Comparison of ENCODE assay signal across 13 cellular contexts in the genomic region with DNA sequence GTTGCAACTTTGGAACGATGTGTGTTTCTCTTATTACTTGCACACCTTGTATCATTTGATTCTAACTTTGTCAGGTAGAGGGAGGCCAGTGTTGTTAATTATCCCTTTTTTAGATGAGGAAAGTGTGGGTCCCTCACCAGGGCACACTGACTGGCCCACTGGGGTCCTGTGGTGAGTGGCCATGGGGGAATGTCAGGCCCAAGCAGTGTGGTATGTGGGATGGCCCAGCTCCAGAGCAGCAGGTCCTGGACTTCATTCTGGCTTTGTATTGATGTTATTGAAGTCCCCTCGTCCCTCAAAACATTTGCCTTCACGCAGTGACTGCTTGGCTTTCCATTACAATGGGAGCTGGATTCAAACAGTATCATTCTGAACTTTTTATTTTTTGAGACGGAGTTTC. TPM values are rescaled to one million over a fixed set of nuclear protein-coding genes. Genes with fewer than 3 reads are reported as not detected.
A peak's percentile ranks its signal among the peaks of the same experiment; 100 is the strongest.
DNase-seq lines count a peak whose midpoint lies in the region; ATAC-seq, FAIRE-seq and TF ChIP-seq lines count a peak whose summit lies in the region.
"Had no signal": no experiment of that assay in that cellular context is flagged by ENCODE, and none has a peak within 500 bp of the region (broad histone marks: within the 10 kb centered on the region; RNA-seq: fewer than 3 reads in every experiment).

No MANE protein-coding gene starts in this region.

- peak; percentile 9 for FAIRE-seq in GM12891 (lab: Jason Lieb, UNC)

- TF ChIP-seq POLR2A in GM12891 (IDR thresholded peaks at IDR 0.05; ENCODE audit: low read depth, low read length), result no peak

- H3K4me1 ChIP-seq in mucosa of descending colon (ENCODE audit: low read depth), result peaks cover 4% of the 10 kb centered on the region

- H3K9me3 Mint-ChIP-seq in CD4-positive, alpha-beta T cell, result no peaks in the 10 kb centered on the region
- peaks cover 0 to under 1% of the 10 kb centered on the region in 2 donors for H3K9me3 Mint-ChIP-seq in activated naive CD4-positive, alpha-beta T cell treated with anti-CD3 and anti-CD28 coated beads, Interleukin-2, amount 50 U/mL, for 72 hours
- no peaks in the 10 kb centered on the region for H3K9me3 Mint-ChIP-seq in natural killer cell

- POLR2A ChIA-PET in CD4-positive, alpha-beta T cell (lab: Charles Lee), result interaction anchor here (0.9 to 8.7 kb wide), 10 partner anchors 8 to 340 kb away, joined by 3 to 69 read pairs (median 20); no protein-coding TSS in a partner anchor

- no peak for TF ChIP-seq CTCF in CD4-positive, alpha-beta T cell (IDR thresholded peaks at IDR 0.05)
- TF ChIP-seq CTCF in natural killer cell (IDR thresholded peaks at IDR 0.05), result no peak
- no peak for TF ChIP-seq CTCF in mucosa of descending colon (IDR thresholded peaks at IDR 0.05)
- no peak for TF ChIP-seq CTCF in GM20000 (IDR thresholded peaks at IDR 0.05; ENCODE audit: extremely low read depth, missing control alignments)

- H3K27ac ChIP-seq in CD4-positive, alpha-beta T cell (ENCODE audit: low read depth, low read length), result peak overlapping the region; percentile 88

- no peak overlapping the region for H3K4me3 ChIP-seq in mucosa of descending colon

- H3K4me1 Mint-ChIP-seq in CD4-positive, alpha-beta T cell (ENCODE audit: low read depth), result peaks cover 96% of the 10 kb centered on the region
- peaks cover 86 to 87% of the 10 kb centered on the region in 2 donors for H3K4me1 Mint-ChIP-seq in natural killer cell

- no peaks in the 10 kb centered on the region for H3K27me3 Mint-ChIP-seq in CD4-positive, alpha-beta T cell
- H3K27me3 Mint-ChIP-seq in natural killer cell (ENCODE audit: low read depth in 2 of 2), result no peaks in the 10 kb centered on the region

- H3K27me3 ChIP-seq in CD4-positive, alpha-beta T cell (ENCODE audit: control insufficient read depth, insufficient read depth, low read length), result no peaks in the 10 kb centered on the region

- CTCF ChIA-PET in CD4-positive, alpha-beta T cell (lab: Charles Lee), result interaction anchor here (1.1 to 1.9 kb wide), 2 partner anchors 9 to 13 kb away, joined by 3 to 6 read pairs; no protein-coding TSS in a partner anchor

- H3K4me3 Mint-ChIP-seq in CD4-positive, alpha-beta T cell, result peak overlapping the region; percentile 77
- peak overlapping the region; percentile 1 for H3K4me3 Mint-ChIP-seq in natural killer cell

- intact Hi-C loops in CD4-positive, alpha-beta T cell (cut with DNase I, micrococcal nuclease), result loop anchor here in 1 of 2 experiments (5.0 to 10.0 kb wide), 2 partner anchors 182 to 321 kb away; no protein-coding TSS in a partner anchor
- intact Hi-C loops in natural killer cell (cut with micrococcal nuclease), result no loop called here
- intact Hi-C loops in mucosa of descending colon (cut with DNase I, micrococcal nuclease), result no loop called here

- H3K27ac Mint-ChIP-seq in CD4-positive, alpha-beta T cell, result peak overlapping the region; percentile 98
- H3K27ac Mint-ChIP-seq in activated naive CD4-positive, alpha-beta T cell treated with anti-CD3 and anti-CD28 coated beads, Interleukin-2, amount 50 U/mL, for 72 hours, result peak overlapping the region; percentile 94 to 99
- H3K27ac Mint-ChIP-seq in natural killer cell, result peak overlapping the region; percentile 54 to 77

- H3K9me3 ChIP-seq in CD4-positive, alpha-beta T cell (ENCODE audit: control insufficient read depth, low read length), result no peaks in the 10 kb centered on the region
- H3K9me3 ChIP-seq in mucosa of descending colon, result no peaks in the 10 kb centered on the region

- H3K36me3 Mint-ChIP-seq in CD4-positive, alpha-beta T cell (ENCODE audit: low read depth), result peaks cover 54% of the 10 kb centered on the region
- peaks cover 22 to 73% of the 10 kb centered on the region in 2 donors for H3K36me3 Mint-ChIP-seq in activated naive CD4-positive, alpha-beta T cell treated with anti-CD3 and anti-CD28 coated beads, Interleukin-2, amount 50 U/mL, for 72 hours
- no peaks in the 10 kb centered on the region for H3K36me3 Mint-ChIP-seq in natural killer cell

- H3K36me3 ChIP-seq in mucosa of descending colon (ENCODE audit: low read depth), result no peaks in the 10 kb centered on the region

- DNase-seq in CD4-positive, alpha-beta T cell, result no peak
- no peak for DNase-seq in GM12891 (ENCODE audit: insufficient read length, low spot score)
- no peak for DNase-seq in activated naive CD4-positive, alpha-beta T cell treated with anti-CD3 and anti-CD28 coated beads, Interleukin-2, amount 50 U/mL, for 72 hours (ENCODE audit: low spot score in 2 of 2)
- DNase-seq in natural killer cell, result no peak
- DNase-seq in mucosa of descending colon, result no peak
- DNase-seq in GM20000 (ENCODE audit: low spot score), result no peak
- DNase-seq: amygdala; DMS79; mesenchymal stem cell; NCI-H2171 treated with DMSO at 0.1 percent for 48 hours; SHP77 treated with DMSO at 0.1 percent for 48 hours; stimulated activated CD4-positive, alpha-beta T cell treated with anti-CD3 and anti-CD28 coated beads, Interleukin-4, amount 100 ng/mL, for 4 hours had no signal

- ATAC-seq in CD4-positive, alpha-beta T cell (ENCODE audit: poor library complexity), result no peak
- ATAC-seq in activated naive CD4-positive, alpha-beta T cell treated with anti-CD3 and anti-CD28 coated beads, Interleukin-2, amount 50 U/mL, for 72 hours, result no peak
- ATAC-seq in natural killer cell (no peak), mucosa of descending colon (no peak), HG03354 (IDR thresholded peaks at IDR 0.05; ENCODE audit: poor library complexity, severe bottlenecking, unreplicated experiment) (no peak)

TF ChIP-seq in GM12891, 5 proteins besides CTCF, POLR2A, EP300 and RAD21:
- TF ChIP-seq SPI1 (IDR thresholded peaks at IDR 0.05; ENCODE audit: low read depth, low read length), result no peak
- TF ChIP-seq PAX5 (IDR thresholded peaks at IDR 0.05; ENCODE audit: insufficient read depth, low read length, severe bottlenecking), result no peak
- TF ChIP-seq POU2F2 (IDR thresholded peaks at IDR 0.05; ENCODE audit: low read depth, low read length), result no peak
- no peak for TF ChIP-seq TAF1 (IDR thresholded peaks at IDR 0.05; ENCODE audit: low read depth, low read length)
- no peak for TF ChIP-seq POLR2AphosphoS5 (IDR thresholded peaks at IDR 0.05; ENCODE audit: low read depth, low read length)
TF ChIP-seq in GM12891: peak in this region for 0.

RNA-seq across cellular contexts. Expression of a gene that starts 11.7 kb away (rescaled TPM):
- total RNA-seq in CD4-positive, alpha-beta T cell, result 10 to 100 TPM; 92.1 to 92.3 TPM
- 28.9 TPM for polyA plus RNA-seq in GM12891 (2012; ENCODE audit: low read depth, missing spikeins)
- 10 to 100 TPM; 89.3 to 98.5 TPM for total RNA-seq in activated naive CD4-positive, alpha-beta T cell treated with anti-CD3 and anti-CD28 coated beads, Interleukin-2, amount 50 U/mL, for 72 hours
- total RNA-seq in natural killer cell (10 to 100 TPM; 34.1 to 50.8 (median 43.0) TPM), mucosa of descending colon (10 to 100 TPM; 52.2 to 66.4 (median 57.6) TPM)
